Comparison of ENCODE assay signal across 1 cellular context in the genomic region with DNA sequence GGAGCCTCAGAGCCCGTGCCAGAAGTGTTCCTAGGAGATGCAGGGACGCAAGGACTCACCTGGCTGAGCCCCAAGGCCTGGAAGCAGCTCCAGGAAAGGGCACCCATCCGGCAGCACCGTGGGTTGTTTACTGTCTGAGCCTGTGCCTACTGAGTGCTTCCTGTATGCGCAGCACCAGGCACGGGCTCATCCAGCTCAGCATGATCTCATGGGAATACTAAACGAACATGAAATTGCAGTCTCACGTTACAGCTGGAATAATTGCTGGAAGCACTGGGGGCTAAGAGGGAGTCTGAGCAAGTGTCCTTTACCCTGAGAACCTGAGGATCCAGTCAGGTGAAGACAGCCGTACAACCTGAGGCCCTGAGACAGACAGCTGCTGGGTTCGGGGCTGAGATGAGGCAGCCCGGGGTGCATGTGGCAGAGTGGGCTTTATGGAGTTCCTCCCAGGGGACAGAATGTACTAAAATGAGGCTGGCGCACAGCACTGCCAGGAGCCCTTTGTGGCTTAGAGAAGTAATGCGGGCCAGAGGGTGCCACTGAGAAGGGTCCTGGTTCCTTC.
TF ChIP-seq lines count a peak whose summit lies in the region.

No MANE protein-coding gene starts in this region.

TF ChIP-seq in SK-N-SH, 30 proteins besides CTCF, POLR2A, EP300 and RAD21:
- TF ChIP-seq GABPA (IDR thresholded peaks at IDR 0.05; ENCODE audit: low read depth), result no peak
- TF ChIP-seq, protein P1, sequence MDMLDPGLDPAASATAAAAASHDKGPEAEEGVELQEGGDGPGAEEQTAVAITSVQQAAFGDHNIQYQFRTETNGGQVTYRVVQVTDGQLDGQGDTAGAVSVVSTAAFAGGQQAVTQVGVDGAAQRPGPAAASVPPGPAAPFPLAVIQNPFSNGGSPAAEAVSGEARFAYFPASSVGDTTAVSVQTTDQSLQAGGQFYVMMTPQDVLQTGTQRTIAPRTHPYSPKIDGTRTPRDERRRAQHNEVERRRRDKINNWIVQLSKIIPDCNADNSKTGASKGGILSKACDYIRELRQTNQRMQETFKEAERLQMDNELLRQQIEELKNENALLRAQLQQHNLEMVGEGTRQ (IDR thresholded peaks at IDR 0.05; ENCODE audit: borderline replicate concordance, low read depth, low read length), result no peak
- no peak for TF ChIP-seq TAF1 (IDR thresholded peaks at IDR 0.05; ENCODE audit: borderline replicate concordance, low read depth, low read length)
- no peak for TF ChIP-seq RCOR1 (IDR thresholded peaks at IDR 0.05; ENCODE audit: low read length)
- TF ChIP-seq SMC3 (IDR thresholded peaks at IDR 0.05; ENCODE audit: low read depth, low read length), result no peak
- no peak for TF ChIP-seq SIN3A (IDR thresholded peaks at IDR 0.05; ENCODE audit: borderline replicate concordance, low read depth, low read length)
- TF ChIP-seq, protein P2, sequence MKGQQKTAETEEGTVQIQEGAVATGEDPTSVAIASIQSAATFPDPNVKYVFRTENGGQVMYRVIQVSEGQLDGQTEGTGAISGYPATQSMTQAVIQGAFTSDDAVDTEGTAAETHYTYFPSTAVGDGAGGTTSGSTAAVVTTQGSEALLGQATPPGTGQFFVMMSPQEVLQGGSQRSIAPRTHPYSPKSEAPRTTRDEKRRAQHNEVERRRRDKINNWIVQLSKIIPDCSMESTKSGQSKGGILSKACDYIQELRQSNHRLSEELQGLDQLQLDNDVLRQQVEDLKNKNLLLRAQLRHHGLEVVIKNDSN (IDR thresholded peaks at IDR 0.05; ENCODE audit: borderline replicate concordance, low read depth), result no peak
- TF ChIP-seq, protein P3, sequence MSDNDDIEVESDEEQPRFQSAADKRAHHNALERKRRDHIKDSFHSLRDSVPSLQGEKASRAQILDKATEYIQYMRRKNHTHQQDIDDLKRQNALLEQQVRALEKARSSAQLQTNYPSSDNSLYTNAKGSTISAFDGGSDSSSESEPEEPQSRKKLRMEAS (IDR thresholded peaks at IDR 0.05; ENCODE audit: low read depth), result no peak
- TF ChIP-seq ELF1 (IDR thresholded peaks at IDR 0.05), result no peak
- TF ChIP-seq, protein P4, sequence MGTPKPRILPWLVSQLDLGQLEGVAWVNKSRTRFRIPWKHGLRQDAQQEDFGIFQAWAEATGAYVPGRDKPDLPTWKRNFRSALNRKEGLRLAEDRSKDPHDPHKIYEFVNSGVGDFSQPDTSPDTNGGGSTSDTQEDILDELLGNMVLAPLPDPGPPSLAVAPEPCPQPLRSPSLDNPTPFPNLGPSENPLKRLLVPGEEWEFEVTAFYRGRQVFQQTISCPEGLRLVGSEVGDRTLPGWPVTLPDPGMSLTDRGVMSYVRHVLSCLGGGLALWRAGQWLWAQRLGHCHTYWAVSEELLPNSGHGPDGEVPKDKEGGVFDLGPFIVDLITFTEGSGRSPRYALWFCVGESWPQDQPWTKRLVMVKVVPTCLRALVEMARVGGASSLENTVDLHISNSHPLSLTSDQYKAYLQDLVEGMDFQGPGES (IDR thresholded peaks at IDR 0.05; ENCODE audit: low read depth, low read length), result no peak
- no peak for TF ChIP-seq MXI1 (IDR thresholded peaks at IDR 0.05; ENCODE audit: low read depth, low read length)
- no peak for TF ChIP-seq FOSL2 (IDR thresholded peaks at IDR 0.05; ENCODE audit: borderline replicate concordance, low read depth)
- TF ChIP-seq, protein P5, sequence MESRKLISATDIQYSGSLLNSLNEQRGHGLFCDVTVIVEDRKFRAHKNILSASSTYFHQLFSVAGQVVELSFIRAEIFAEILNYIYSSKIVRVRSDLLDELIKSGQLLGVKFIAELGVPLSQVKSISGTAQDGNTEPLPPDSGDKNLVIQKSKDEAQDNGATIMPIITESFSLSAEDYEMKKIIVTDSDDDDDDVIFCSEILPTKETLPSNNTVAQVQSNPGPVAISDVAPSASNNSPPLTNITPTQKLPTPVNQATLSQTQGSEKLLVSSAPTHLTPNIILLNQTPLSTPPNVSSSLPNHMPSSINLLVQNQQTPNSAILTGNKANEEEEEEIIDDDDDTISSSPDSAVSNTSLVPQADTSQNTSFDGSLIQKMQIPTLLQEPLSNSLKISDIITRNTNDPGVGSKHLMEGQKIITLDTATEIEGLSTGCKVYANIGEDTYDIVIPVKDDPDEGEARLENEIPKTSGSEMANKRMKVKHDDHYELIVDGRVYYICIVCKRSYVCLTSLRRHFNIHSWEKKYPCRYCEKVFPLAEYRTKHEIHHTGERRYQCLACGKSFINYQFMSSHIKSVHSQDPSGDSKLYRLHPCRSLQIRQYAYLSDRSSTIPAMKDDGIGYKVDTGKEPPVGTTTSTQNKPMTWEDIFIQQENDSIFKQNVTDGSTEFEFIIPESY (IDR thresholded peaks at IDR 0.05; ENCODE audit: borderline replicate concordance, low read depth), result no peak
- TF ChIP-seq POLR2AphosphoS5 (IDR thresholded peaks at IDR 0.05; ENCODE audit: low read depth, low read length), result no peak
- no peak for TF ChIP-seq CHD2 (IDR thresholded peaks at IDR 0.05; ENCODE audit: low read length, partially characterized antibody)
- TF ChIP-seq RFX5 (IDR thresholded peaks at IDR 0.05; ENCODE audit: low read length), result no peak
- TF ChIP-seq FOXJ3 (CRISPR knock-in tag; IDR thresholded peaks at IDR 0.05), result no peak
- TF ChIP-seq RXRA (IDR thresholded peaks at IDR 0.05; ENCODE audit: borderline replicate concordance, low read depth), result no peak
- TF ChIP-seq, protein P6, sequence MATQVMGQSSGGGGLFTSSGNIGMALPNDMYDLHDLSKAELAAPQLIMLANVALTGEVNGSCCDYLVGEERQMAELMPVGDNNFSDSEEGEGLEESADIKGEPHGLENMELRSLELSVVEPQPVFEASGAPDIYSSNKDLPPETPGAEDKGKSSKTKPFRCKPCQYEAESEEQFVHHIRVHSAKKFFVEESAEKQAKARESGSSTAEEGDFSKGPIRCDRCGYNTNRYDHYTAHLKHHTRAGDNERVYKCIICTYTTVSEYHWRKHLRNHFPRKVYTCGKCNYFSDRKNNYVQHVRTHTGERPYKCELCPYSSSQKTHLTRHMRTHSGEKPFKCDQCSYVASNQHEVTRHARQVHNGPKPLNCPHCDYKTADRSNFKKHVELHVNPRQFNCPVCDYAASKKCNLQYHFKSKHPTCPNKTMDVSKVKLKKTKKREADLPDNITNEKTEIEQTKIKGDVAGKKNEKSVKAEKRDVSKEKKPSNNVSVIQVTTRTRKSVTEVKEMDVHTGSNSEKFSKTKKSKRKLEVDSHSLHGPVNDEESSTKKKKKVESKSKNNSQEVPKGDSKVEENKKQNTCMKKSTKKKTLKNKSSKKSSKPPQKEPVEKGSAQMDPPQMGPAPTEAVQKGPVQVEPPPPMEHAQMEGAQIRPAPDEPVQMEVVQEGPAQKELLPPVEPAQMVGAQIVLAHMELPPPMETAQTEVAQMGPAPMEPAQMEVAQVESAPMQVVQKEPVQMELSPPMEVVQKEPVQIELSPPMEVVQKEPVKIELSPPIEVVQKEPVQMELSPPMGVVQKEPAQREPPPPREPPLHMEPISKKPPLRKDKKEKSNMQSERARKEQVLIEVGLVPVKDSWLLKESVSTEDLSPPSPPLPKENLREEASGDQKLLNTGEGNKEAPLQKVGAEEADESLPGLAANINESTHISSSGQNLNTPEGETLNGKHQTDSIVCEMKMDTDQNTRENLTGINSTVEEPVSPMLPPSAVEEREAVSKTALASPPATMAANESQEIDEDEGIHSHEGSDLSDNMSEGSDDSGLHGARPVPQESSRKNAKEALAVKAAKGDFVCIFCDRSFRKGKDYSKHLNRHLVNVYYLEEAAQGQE (IDR thresholded peaks at IDR 0.05; ENCODE audit: low read depth, low read length), result no peak
TF ChIP-seq in SK-N-SH: peak in this region for 0.
